ENCODE assay signal across 23 cellular contexts in the genomic region with DNA sequence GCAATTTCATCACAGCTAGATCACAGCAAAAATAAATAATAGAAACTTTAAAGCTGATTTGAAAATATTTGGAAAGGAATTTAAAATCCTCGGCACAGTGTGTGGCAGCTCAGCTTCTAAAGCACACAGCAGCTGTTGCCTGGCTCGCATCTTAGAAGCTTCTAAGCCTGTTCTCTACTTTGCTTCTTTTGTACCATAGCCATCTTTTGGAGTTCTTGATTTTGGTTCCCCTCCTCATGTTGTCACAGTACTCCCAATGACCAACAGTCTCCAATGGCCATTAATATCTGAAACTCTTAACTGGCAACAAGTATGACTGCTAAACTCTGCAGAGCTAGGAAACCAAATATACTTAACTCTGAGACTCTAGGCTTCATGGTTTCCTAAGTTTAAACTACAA. TPM values are rescaled to one million over a fixed set of nuclear protein-coding genes. Genes with fewer than 3 reads are reported as not detected.
DNase-seq lines count a peak whose midpoint lies in the region; ATAC-seq and TF ChIP-seq lines count a peak whose summit lies in the region.
"Had no signal": no experiment of that assay in that cellular context is flagged by ENCODE, and none has a peak within 500 bp of the region (broad histone marks: within the 10 kb centered on the region; RNA-seq: fewer than 3 reads in every experiment).

No MANE protein-coding gene starts in this region.

- H3K9me3 ChIP-seq in OCI-LY1 (ENCODE audit: low read length) (no peaks in the 10 kb centered on the region), neutrophil (no peaks in the 10 kb centered on the region), neural progenitor cell (ENCODE audit: low read depth) (no peaks in the 10 kb centered on the region), mammary epithelial cell (replicated peaks; ENCODE audit: insufficient read depth, low read length) (no peaks in the 10 kb centered on the region)
- H3K9me3 ChIP-seq: A549; BLaER1 treated with 17β-estradiol and CSF1 and Interleukin-3, amounts not matched to agents 10 nM and 100 nM had no signal

- TF ChIP-seq CTCF in OCI-LY1 (IDR thresholded peaks at IDR 0.05; ENCODE audit: low read length) (no peak), dorsolateral prefrontal cortex (IDR thresholded peaks at IDR 0.05 in 54 of 56, conservative IDR thresholded peaks at IDR 0.05 in 2 of 56; ENCODE audit: low read depth in 1 of 56, partially characterized antibody in 56 of 56) (no peak), neutrophil (IDR thresholded peaks at IDR 0.05) (no peak), neural progenitor cell (IDR thresholded peaks at IDR 0.05) (no peak), mammary epithelial cell (conservative IDR thresholded peaks at IDR 0.05 in 1 of 2, IDR thresholded peaks at IDR 0.05 in 1 of 2; ENCODE audit: extremely low read depth in 1 of 2, insufficient read depth in 1 of 2, low read depth in 1 of 2, low read length in 2 of 2) (no peak)

- dilution Hi-C loops in mammary epithelial cell (cut with HindIII; ENCODE audit: low sequenced_read_pairs), result no loop called here

- WGBS in mammary epithelial cell (ENCODE audit: low coverage, missing lambda C conversion rate), result 94% methylated on average over 2 of the region's 2 CpGs

- no peaks in the 10 kb centered on the region for H3K27me3 ChIP-seq in OCI-LY1 (ENCODE audit: insufficient read depth, low read length)
- no peaks in the 10 kb centered on the region for H3K27me3 ChIP-seq in dorsolateral prefrontal cortex
- no peaks in the 10 kb centered on the region for H3K27me3 ChIP-seq in neutrophil
- H3K27me3 ChIP-seq in neural progenitor cell, result no peaks in the 10 kb centered on the region
- H3K27me3 ChIP-seq in mammary epithelial cell (ENCODE audit: insufficient read depth, low read length), result no peaks in the 10 kb centered on the region
- H3K27me3 ChIP-seq: BLaER1 treated with 17β-estradiol and CSF1 and Interleukin-3, amounts not matched to agents 10 nM and 100 nM had no signal

- CTCF ChIA-PET in mammary epithelial cell (lab: Charles Lee; ENCODE audit: low non-redundant PET), result no interaction called here

- in situ Hi-C loops in mammary epithelial cell (cut with MboI; ENCODE audit: low sequenced_read_pairs in 2 of 2), result no loop called here

- DNase-seq in Ammon's horn (ENCODE audit: low spot score) (peak; percentile 31), dorsolateral prefrontal cortex (no peak), neural progenitor cell (ENCODE audit: low spot score) (no peak), mammary epithelial cell (no peak)
- DNase-seq: CD8-positive, alpha-beta T cell; DMS79; GM23248; MM.1S; NCI-H1092 treated with DMSO at 0.1 percent for 48 hours; NCI-H146; NCI-H2081; NCI-H2171 treated with DMSO at 0.1 percent for 48 hours; NCI-H446; NCI-H526 treated with DMSO at 0.1 percent for 48 hours; SHP77 had no signal

- H3K9ac ChIP-seq in OCI-LY1 (ENCODE audit: low read length) (no peak overlapping the region), neural progenitor cell (no peak overlapping the region), mammary epithelial cell (ENCODE audit: insufficient read depth, low read length) (no peak overlapping the region)
- H3K9ac ChIP-seq: BLaER1 treated with 17β-estradiol and CSF1 and Interleukin-3, amounts not matched to agents 10 nM and 100 nM; GM23248 had no signal

- H3K4me2 ChIP-seq in OCI-LY1 (ENCODE audit: low read length) (no peak overlapping the region), neural progenitor cell (no peak overlapping the region), mammary epithelial cell (ENCODE audit: insufficient read depth, low read depth, low read length) (no peak overlapping the region)
- H3K4me2 ChIP-seq: A549 had no signal

- H4K20me1 ChIP-seq in OCI-LY1 (ENCODE audit: insufficient read depth, low read length), result no peaks in the 10 kb centered on the region
- no peaks in the 10 kb centered on the region for H4K20me1 ChIP-seq in neural progenitor cell (ENCODE audit: low read depth)
- no peaks in the 10 kb centered on the region for H4K20me1 ChIP-seq in mammary epithelial cell (ENCODE audit: insufficient read depth, low read length)

- no peak overlapping the region for H3K4me3 Mint-ChIP-seq in neural progenitor cell
- H3K4me3 Mint-ChIP-seq: CD8-positive, alpha-beta T cell had no signal

- BruUV-seq in mammary epithelial cell (replicated peaks; lab: Mats Ljungman, UMichigan), result no TSS peak

- H3K36me3 ChIP-seq in OCI-LY1 (ENCODE audit: insufficient read depth, low read length) (peaks cover 3% of the 10 kb centered on the region; the same call in 1 of the 2 replicates), neutrophil (no peaks in the 10 kb centered on the region), neural progenitor cell (no peaks in the 10 kb centered on the region), mammary epithelial cell (ENCODE audit: insufficient read depth, low read length) (no peaks in the 10 kb centered on the region)

- H3F3A ChIP-seq in OCI-LY1 (ENCODE audit: insufficient read depth, low read length) (0 out of 2 replicates have a peak, but pooled peaks cover 6% of the 10 kb centered on the region), neural progenitor cell (ENCODE audit: low read depth) (no peaks in the 10 kb centered on the region)

- H3K4me1 Mint-ChIP-seq in neural progenitor cell, result peaks cover 21% of the 10 kb centered on the region

- H3K27ac Mint-ChIP-seq in neural progenitor cell, result no peak overlapping the region
- H3K27ac Mint-ChIP-seq: CD8-positive, alpha-beta T cell had no signal

- no peaks in the 10 kb centered on the region for H3K9me3 Mint-ChIP-seq in neural progenitor cell
- H3K9me3 Mint-ChIP-seq: CD8-positive, alpha-beta T cell had no signal

- H3K4me1 ChIP-seq in OCI-LY1 (ENCODE audit: insufficient read depth, low read length, severe bottlenecking) (peaks cover 24% of the 10 kb centered on the region), neutrophil (ENCODE audit: control insufficient read depth in 1 of 2, insufficient read depth in 1 of 2, low read depth in 1 of 2, low read length in 1 of 2) (peaks cover 37 to 38% of the 10 kb centered on the region in 2 experiments), neural progenitor cell (peaks cover 4% of the 10 kb centered on the region), mammary epithelial cell (ENCODE audit: insufficient read depth, low read length) (no peaks in the 10 kb centered on the region)

- H3K36me3 Mint-ChIP-seq in neural progenitor cell, result peaks cover 15% of the 10 kb centered on the region
- H3K36me3 Mint-ChIP-seq: CD8-positive, alpha-beta T cell had no signal

- ATAC-seq in GM18511 (IDR thresholded peaks at IDR 0.05; ENCODE audit: unreplicated experiment), result no peak
- no peak for ATAC-seq in HG03354 (IDR thresholded peaks at IDR 0.05; ENCODE audit: poor library complexity, severe bottlenecking, unreplicated experiment)
- ATAC-seq: A549; CD8-positive, alpha-beta T cell; HCT116 had no signal

- peak overlapping the region; percentile 68 for H3K27ac ChIP-seq in OCI-LY1 (ENCODE audit: low read depth, low read length, poor library complexity, severe bottlenecking)
- peak overlapping the region in 58 of 59 donors; percentile 49 to 96 (median 90) for H3K27ac ChIP-seq in dorsolateral prefrontal cortex
- H3K27ac ChIP-seq in neutrophil, result peak overlapping the region; percentile 93
- H3K27ac ChIP-seq in neural progenitor cell, result no peak overlapping the region
- no peak overlapping the region for H3K27ac ChIP-seq in mammary epithelial cell (ENCODE audit: insufficient read depth, low read depth, low read length)
- H3K27ac ChIP-seq: A549; BLaER1 treated with 17β-estradiol and CSF1 and Interleukin-3, amounts not matched to agents 10 nM and 100 nM; GM23248; SK-N-MC had no signal

- H3K79me2 ChIP-seq in OCI-LY1 (ENCODE audit: insufficient read depth, low read length) (no peaks in the 10 kb centered on the region), neural progenitor cell (ENCODE audit: low read depth) (peaks cover 9% of the 10 kb centered on the region), mammary epithelial cell (ENCODE audit: insufficient read depth, low read length) (no peaks in the 10 kb centered on the region)

- no peaks in the 10 kb centered on the region for H3K9me2 ChIP-seq in OCI-LY1 (ENCODE audit: low read depth, low read length)

- no peak overlapping the region for H3K4me3 ChIP-seq in OCI-LY1 (ENCODE audit: low read depth, low read length, poor library complexity, severe bottlenecking)
- peak overlapping the region in 1 of 59 donors; percentile 19 for H3K4me3 ChIP-seq in dorsolateral prefrontal cortex
- no peak overlapping the region for H3K4me3 ChIP-seq in neutrophil (ENCODE audit: low read depth in 1 of 2, low read length in 1 of 2)
- no peak overlapping the region for H3K4me3 ChIP-seq in neural progenitor cell
- H3K4me3 ChIP-seq in mammary epithelial cell (replicated peaks in 1 of 3; ENCODE audit: insufficient read depth in 1 of 3, low read depth in 2 of 3, low read length in 3 of 3), result no peak overlapping the region
- H3K4me3 ChIP-seq: A549; BLaER1 treated with 17β-estradiol and CSF1 and Interleukin-3, amounts not matched to agents 10 nM and 100 nM; GM23248; SK-N-MC had no signal

- H3K27me3 Mint-ChIP-seq in neural progenitor cell (ENCODE audit: insufficient read depth, low read depth), result no peaks in the 10 kb centered on the region

- intact Hi-C loops in dorsolateral prefrontal cortex (cut with DNase I), result no loop called here
- intact Hi-C loops in mammary epithelial cell (cut with micrococcal nuclease), result no loop called here

- H2AFZ ChIP-seq in OCI-LY1 (ENCODE audit: low read length) (no peak overlapping the region), neural progenitor cell (replicated peaks) (no peak overlapping the region), mammary epithelial cell (ENCODE audit: low read depth, low read length) (no peak overlapping the region)
- H2AFZ ChIP-seq: GM23248 had no signal

RNA-seq across cellular contexts. Expression of a gene that starts 28.8 kb away (rescaled TPM):
- 100 to 1,000 TPM in 25 of 120 experiments, 10 to 100 TPM in 95; 56.6 to 150 (median 86.1) TPM for total RNA-seq in dorsolateral prefrontal cortex
- total RNA-seq in neural progenitor cell (ENCODE audit: low replicate concordance), result 33.9 and 36.8 TPM in 2 replicates
- total RNA-seq in mammary epithelial cell, result 10 to 100 TPM; 11.5 to 13.2 TPM
- polyA plus RNA-seq in mammary epithelial cell, result 4.4 TPM
- 15.7 TPM for polyA minus RNA-seq in mammary epithelial cell

RNA-seq across cellular contexts. Expression of a gene that starts 53.6 kb away (rescaled TPM):
- 10 to 100 TPM in 110 of 120 experiments, 1 to 10 TPM in 10; 6.5 to 49.6 (median 16.9) TPM for total RNA-seq in dorsolateral prefrontal cortex
- total RNA-seq in neural progenitor cell (ENCODE audit: low replicate concordance), result 10.7 and 19.4 TPM in 2 replicates
- 10 to 100 TPM in 1 of 2 donors, 1 to 10 TPM in 1; 5.0 to 38.9 TPM for total RNA-seq in mammary epithelial cell
- 28.6 TPM for polyA plus RNA-seq in mammary epithelial cell
- polyA minus RNA-seq in mammary epithelial cell, result 23.8 TPM

Comparison
In these comparisons a context has a peak if more than half of its experiments do, and no peak if none do; other contexts are left out.
1. H3K27ac ChIP-seq: peak in OCI-LY1 (single experiment), dorsolateral prefrontal cortex (58 of 59) and neutrophil (single experiment); none in neural progenitor cell (single experiment) and mammary epithelial cell (single experiment).